ENCODE assay signal across 18 cellular contexts in genomic region chr9:73037613-73038012, GRCh38.
DNase-seq lines count a peak whose midpoint lies in the region; ATAC-seq, FAIRE-seq and TF ChIP-seq lines count a peak whose summit lies in the region.
"Had no signal": no experiment of that assay in that cellular context is flagged by ENCODE, and none has a peak within 500 bp of the region (broad histone marks: within the 10 kb centered on the region; RNA-seq: fewer than 3 reads in every experiment).

No MANE protein-coding gene starts in this region.

- no peak for ATAC-seq in HG03342 (IDR thresholded peaks at IDR 0.05; ENCODE audit: unreplicated experiment)
- ATAC-seq in CD8-positive, alpha-beta T cell: no peak
- ATAC-seq: Right ventricle myocardium inferior had no signal

- H3K27ac ChIP-seq in astrocyte (ENCODE audit: low read depth, low read length): no peak overlapping the region
- peak overlapping the region; percentile 87 for H3K27ac ChIP-seq in stomach smooth muscle (ENCODE audit: low read length)
- H3K27ac ChIP-seq in CD8-positive, alpha-beta T cell (ENCODE audit: low read depth, low read length): no peak overlapping the region
- H3K27ac ChIP-seq: C4-2B had no signal

- H3K9me3 ChIP-seq in astrocyte (ENCODE audit: insufficient read depth, low read depth, low read length) (no peaks in the 10 kb centered on the region), stomach smooth muscle (ENCODE audit: control insufficient read depth in 2 of 2, low read length in 2 of 2) (no peaks in the 10 kb centered on the region)
- no peaks in the 10 kb centered on the region for H3K9me3 ChIP-seq in CD8-positive, alpha-beta T cell (ENCODE audit: low read length)
- H3K9me3 ChIP-seq: spleen had no signal

- no peak overlapping the region for H3K9ac ChIP-seq in astrocyte (ENCODE audit: low read length)
- no peak overlapping the region for H3K9ac ChIP-seq in stomach smooth muscle (ENCODE audit: low read length in 2 of 2)

- TF ChIP-seq CTCF in astrocyte (IDR thresholded peaks at IDR 0.05; ENCODE audit: insufficient read depth, low read depth, low read length): no peak
- no peak for TF ChIP-seq CTCF in CD8-positive, alpha-beta T cell (IDR thresholded peaks at IDR 0.05)

- H3K4me2 ChIP-seq in astrocyte (ENCODE audit: low read length): no peak overlapping the region

- no peak overlapping the region for H2AFZ ChIP-seq in astrocyte (ENCODE audit: low read depth, low read length)

- CTCF ChIA-PET in CD8-positive, alpha-beta T cell (lab: Charles Lee): interaction anchor here (0.7 to 1.2 kb wide), 3 partner anchors 15 to 1463 kb away, joined by 3 to 4 read pairs (median 3); no protein-coding TSS in a partner anchor

- H3K36me3 Mint-ChIP-seq in astrocyte (ENCODE audit: low read depth, unreplicated experiment): no peaks in the 10 kb centered on the region
- H3K36me3 Mint-ChIP-seq in CD8-positive, alpha-beta T cell: no peaks in the 10 kb centered on the region

- H3K36me3 ChIP-seq in astrocyte (ENCODE audit: insufficient read depth, low read length) (no peaks in the 10 kb centered on the region), stomach smooth muscle (ENCODE audit: control insufficient read depth in 2 of 2, insufficient read depth in 2 of 2, low read length in 2 of 2) (no peaks in the 10 kb centered on the region)
- no peaks in the 10 kb centered on the region for H3K36me3 ChIP-seq in CD8-positive, alpha-beta T cell (ENCODE audit: insufficient read depth, low read length)
- H3K36me3 ChIP-seq: spleen had no signal

- H3K9me3 Mint-ChIP-seq in astrocyte (ENCODE audit: unreplicated experiment): no peaks in the 10 kb centered on the region
- no peaks in the 10 kb centered on the region for H3K9me3 Mint-ChIP-seq in CD8-positive, alpha-beta T cell
- H3K9me3 Mint-ChIP-seq: activated CD4-positive, alpha-beta T cell treated with anti-CD3 and anti-CD28 coated beads, Interleukin-2, amount 10 ng/mL, durations not matched to agents 7 days and 5 days; activated T-cell treated with anti-CD3 and anti-CD28 coated beads, Interleukin-2, amount 50 U/mL, for 24 hours had no signal

- no peak for FAIRE-seq in astrocyte (lab: Jason Lieb, UNC)
- FAIRE-seq: GM12891 had no signal

- H3K27me3 ChIP-seq in astrocyte (ENCODE audit: insufficient read depth, low read length): no peaks in the 10 kb centered on the region
- no peaks in the 10 kb centered on the region for H3K27me3 ChIP-seq in stomach smooth muscle (ENCODE audit: control insufficient read depth in 1 of 2, insufficient read depth in 2 of 2, low read length in 2 of 2)
- no peaks in the 10 kb centered on the region for H3K27me3 ChIP-seq in CD8-positive, alpha-beta T cell (ENCODE audit: insufficient read depth, low read length)

- no peak overlapping the region for H3K4me3 Mint-ChIP-seq in astrocyte (ENCODE audit: unreplicated experiment)
- H3K4me3 Mint-ChIP-seq in CD8-positive, alpha-beta T cell: no peak overlapping the region
- H3K4me3 Mint-ChIP-seq: activated CD4-positive, alpha-beta T cell treated with anti-CD3 and anti-CD28 coated beads, Interleukin-2, amount 10 ng/mL, durations not matched to agents 7 days and 5 days; activated T-cell treated with anti-CD3 and anti-CD28 coated beads, Interleukin-2, amount 50 U/mL, for 24 hours had no signal

- H3K4me3 ChIP-seq in astrocyte (ENCODE audit: insufficient read depth, low read depth, low read length) (no peak overlapping the region), stomach smooth muscle (ENCODE audit: low read length in 2 of 2) (no peak overlapping the region)
- no peak overlapping the region for H3K4me3 ChIP-seq in CD8-positive, alpha-beta T cell (ENCODE audit: low read depth, low read length)
- H3K4me3 ChIP-seq: spleen had no signal

- no peaks in the 10 kb centered on the region for H4K20me1 ChIP-seq in astrocyte (ENCODE audit: insufficient read depth, low read length)

- peaks cover 24% of the 10 kb centered on the region for H3K4me1 Mint-ChIP-seq in astrocyte (ENCODE audit: low read depth, unreplicated experiment)
- H3K4me1 Mint-ChIP-seq in CD8-positive, alpha-beta T cell (ENCODE audit: low read depth): no peaks in the 10 kb centered on the region
- H3K4me1 Mint-ChIP-seq: activated CD4-positive, alpha-beta T cell treated with anti-CD3 and anti-CD28 coated beads, Interleukin-2, amount 10 ng/mL, durations not matched to agents 7 days and 5 days had no signal

- peaks cover 25% of the 10 kb centered on the region for H3K27me3 Mint-ChIP-seq in astrocyte (ENCODE audit: low read depth, unreplicated experiment)
- H3K27me3 Mint-ChIP-seq in CD8-positive, alpha-beta T cell (ENCODE audit: low read depth): peaks cover 21% of the 10 kb centered on the region

- no peaks in the 10 kb centered on the region for H3K79me2 ChIP-seq in astrocyte (ENCODE audit: insufficient read depth, low read length)

- peaks cover 6% of the 10 kb centered on the region for H3K4me1 ChIP-seq in astrocyte (ENCODE audit: insufficient read depth, low read length)
- peaks cover 15% of the 10 kb centered on the region for H3K4me1 ChIP-seq in stomach smooth muscle (ENCODE audit: control insufficient read depth, insufficient read depth, low read length)
- H3K4me1 ChIP-seq in CD8-positive, alpha-beta T cell (ENCODE audit: insufficient read depth, low read length): no peaks in the 10 kb centered on the region
- H3K4me1 ChIP-seq: spleen had no signal

- POLR2A ChIA-PET in CD8-positive, alpha-beta T cell (lab: Charles Lee): no interaction called here

- DNase-seq in HT-29 (ENCODE audit: low spot score): peak; percentile 47
- peak; percentile 39 for DNase-seq in astrocyte (ENCODE audit: low read depth)
- peak; percentile 59 for DNase-seq in kidney tubule cell (ENCODE audit: low spot score)
- DNase-seq in amniotic stem cell (lab: John Stamatoyannopoulos, UW): no peak
- no peak for DNase-seq in AML-193 (lab: John Stamatoyannopoulos, UW)
- DNase-seq in CD8-positive, alpha-beta T cell: no peak
- DNase-seq: activated CD4-positive, alpha-beta T cell treated with anti-CD3 and anti-CD28 coated beads, Interleukin-2, amount 10 ng/mL, durations not matched to agents 7 days and 5 days; activated T-cell treated with anti-CD3 and anti-CD28 coated beads, Interleukin-2, amount 50 U/mL, for 24 hours; dermis blood vessel endothelial cell; Karpas-422; NCI-H187 treated with DMSO at 0.1 percent for 48 hours; nucleus accumbens; spleen had no signal

- peak overlapping the region; percentile 69 for H3K27ac Mint-ChIP-seq in astrocyte (ENCODE audit: unreplicated experiment)
- H3K27ac Mint-ChIP-seq in CD8-positive, alpha-beta T cell: no peak overlapping the region
- H3K27ac Mint-ChIP-seq: activated CD4-positive, alpha-beta T cell treated with anti-CD3 and anti-CD28 coated beads, Interleukin-2, amount 10 ng/mL, durations not matched to agents 7 days and 5 days; activated T-cell treated with anti-CD3 and anti-CD28 coated beads, Interleukin-2, amount 50 U/mL, for 24 hours had no signal

- intact Hi-C loops in CD8-positive, alpha-beta T cell (cut with DNase I, micrococcal nuclease): no loop called here

Comparison
In these comparisons a context has a peak if more than half of its experiments do, and no peak if none do; other contexts are left out.
1. DNase-seq: peak in HT-29 (single experiment), astrocyte (single experiment) and kidney tubule cell (single experiment); none in amniotic stem cell (single experiment), AML-193 (0 of 2) and CD8-positive, alpha-beta T cell (0 of 7).